ENCODE assay signal across 1 cellular context in genomic region chr4:3136454-3136853, GRCh38.
TF ChIP-seq lines count a peak whose summit lies in the region.

No MANE protein-coding gene starts in this region.

TF ChIP-seq in GM12878, 131 proteins besides CTCF, POLR2A, EP300 and RAD21 (continued from another document):
- TF ChIP-seq BRCA1 (IDR thresholded peaks at IDR 0.05; ENCODE audit: low read depth, low read length) = no peak
- no peak for TF ChIP-seq TAF1 (IDR thresholded peaks at IDR 0.05; ENCODE audit: borderline replicate concordance, low read depth, low read length)
- TF ChIP-seq RFX5 (IDR thresholded peaks at IDR 0.05; ENCODE audit: low read depth, low read length) = no peak
- no peak for TF ChIP-seq YBX1 (IDR thresholded peaks at IDR 0.05)
- no peak for TF ChIP-seq EED (IDR thresholded peaks at IDR 0.05; ENCODE audit: low read depth)
- no peak for TF ChIP-seq SIN3A (IDR thresholded peaks at IDR 0.05; ENCODE audit: low read depth, low read length)
- TF ChIP-seq SMAD1 (IDR thresholded peaks at IDR 0.05; ENCODE audit: low read depth, partially characterized antibody) = no peak
- TF ChIP-seq ATF2 (IDR thresholded peaks at IDR 0.05; ENCODE audit: low read length) = no peak
- TF ChIP-seq SMAD5 (IDR thresholded peaks at IDR 0.05; ENCODE audit: low read depth) = no peak
